In genomic region chr11:1942541-1943260, GRCh38 we compare ENCODE assay signal across 18 cellular contexts. TPM values are rescaled to one million over a fixed set of nuclear protein-coding genes. Genes with fewer than 3 reads are reported as not detected.
DNase-seq lines count a peak whose midpoint lies in the region; ATAC-seq and TF ChIP-seq lines count a peak whose summit lies in the region.
"Had no signal": no experiment of that assay in that cellular context is flagged by ENCODE, and none has a peak within 500 bp of the region (broad histone marks: within the 10 kb centered on the region; RNA-seq: fewer than 3 reads in every experiment).

No MANE protein-coding gene starts in this region.

- H3K4me1 ChIP-seq in RWPE2 (ENCODE audit: insufficient read depth, poor library complexity, severe bottlenecking) (peaks cover 9% of the 10 kb centered on the region), lung (ENCODE audit: control insufficient read depth in 2 of 2, insufficient read depth in 2 of 2, low read length in 2 of 2) (no peaks in the 10 kb centered on the region), upper lobe of right lung (no peaks in the 10 kb centered on the region), testis (peaks cover 12% of the 10 kb centered on the region)
- H3K4me1 ChIP-seq: Peyer's patch had no signal

- H3K27me3 ChIP-seq in RWPE2 (ENCODE audit: insufficient read depth, poor library complexity, severe bottlenecking), result no peaks in the 10 kb centered on the region
- peaks cover 3% of the 10 kb centered on the region for H3K27me3 ChIP-seq in lung (ENCODE audit: control insufficient read depth, insufficient read depth)
- peaks cover 5% of the 10 kb centered on the region for H3K27me3 ChIP-seq in upper lobe of right lung
- no peaks in the 10 kb centered on the region for H3K27me3 ChIP-seq in testis
- H3K27me3 ChIP-seq: foreskin keratinocyte, Peyer's patch had no signal

- H3K27ac ChIP-seq in RWPE2 (ENCODE audit: poor library complexity, severe bottlenecking) (no peak overlapping the region), lung (ENCODE audit: low read depth in 1 of 2, low read length in 1 of 2) (no peak overlapping the region), upper lobe of right lung (no peak overlapping the region), testis (no peak overlapping the region)
- H3K27ac ChIP-seq: foreskin keratinocyte, Peyer's patch had no signal

- TF ChIP-seq CTCF in RWPE2 (IDR thresholded peaks at IDR 0.05; ENCODE audit: poor library complexity, severe bottlenecking), result no peak
- TF ChIP-seq CTCF in lung (IDR thresholded peaks at IDR 0.05; ENCODE audit: control extremely low read depth, extremely low read depth), result no peak
- TF ChIP-seq CTCF in upper lobe of right lung (IDR thresholded peaks at IDR 0.05), result no peak
- TF ChIP-seq CTCF in testis (IDR thresholded peaks at IDR 0.05), result no peak

- no peak for TF ChIP-seq POLR2A in testis (IDR thresholded peaks at IDR 0.05)

- H3K4me3 ChIP-seq in RWPE2 (ENCODE audit: severe bottlenecking) (no peak overlapping the region), lung (no peak overlapping the region), upper lobe of right lung (no peak overlapping the region), testis (no peak overlapping the region)
- H3K4me3 ChIP-seq: Peyer's patch had no signal

- H3K9me3 ChIP-seq in RWPE2 (ENCODE audit: severe bottlenecking) (no peaks in the 10 kb centered on the region), lung (ENCODE audit: control insufficient read depth in 2 of 2, insufficient read depth in 1 of 2, low read length in 1 of 2) (no peaks in the 10 kb centered on the region), upper lobe of right lung (no peaks in the 10 kb centered on the region), testis (no peaks in the 10 kb centered on the region)
- H3K9me3 ChIP-seq: Peyer's patch had no signal

- H3K9me3 Mint-ChIP-seq in activated naive CD4-positive, alpha-beta T cell treated with anti-CD3 and anti-CD28 coated beads, Interleukin-2, amount 50 U/mL, for 24 hours, result no peaks in the 10 kb centered on the region
- H3K9me3 Mint-ChIP-seq: CD8-positive, alpha-beta memory T cell had no signal

- no peak overlapping the region for H3K4me3 Mint-ChIP-seq in activated naive CD4-positive, alpha-beta T cell treated with anti-CD3 and anti-CD28 coated beads, Interleukin-2, amount 50 U/mL, for 24 hours

- no peak for DNase-seq in activated naive CD4-positive, alpha-beta T cell treated with Interleukin-2 at 50 U/mL for 16 hours
- DNase-seq in RWPE2 (ENCODE audit: low spot score) (peak; percentile 47), lung (ENCODE audit: low spot score) (peak; percentile 22), upper lobe of right lung (peak; percentile 49), testis (no peak)
- no peak for DNase-seq in activated CD8-positive, alpha-beta memory T cell treated with anti-CD3 and anti-CD28 coated beads for 24 hours
- DNase-seq: cortex of kidney; foreskin keratinocyte; NCI-H1417 treated with DMSO at 0.1 percent for 48 hours; stimulated activated CD4-positive, alpha-beta T cell treated with anti-CD3 and anti-CD28 coated beads, Interleukin-12 subunit alpha, Interleukin-12 subunit beta, amount 100 ng/mL, for 4 hours; stimulated activated naive CD4-positive, alpha-beta T cell treated with Interleukin-2 at 50 U/mL for 16 hours had no signal

- intact Hi-C loops in upper lobe of right lung (cut with DNase I) (loop anchor here (5.0 kb wide), 1 partner anchor 45 kb away; no protein-coding TSS in a partner anchor), testis (cut with DNase I; ENCODE audit: low total_unique reads) (loop anchor here (5.0 kb wide), 1 partner anchor 45 kb away; no protein-coding TSS in a partner anchor)

- H3K27me3 Mint-ChIP-seq in activated naive CD4-positive, alpha-beta T cell treated with anti-CD3 and anti-CD28 coated beads, Interleukin-2, amount 50 U/mL, for 24 hours, result no peaks in the 10 kb centered on the region

- peaks cover 10% of the 10 kb centered on the region for H3K4me1 Mint-ChIP-seq in activated naive CD4-positive, alpha-beta T cell treated with anti-CD3 and anti-CD28 coated beads, Interleukin-2, amount 50 U/mL, for 24 hours

- H3K36me3 ChIP-seq in RWPE2 (ENCODE audit: low read depth), result no peaks in the 10 kb centered on the region
- H3K36me3 ChIP-seq in lung (ENCODE audit: control insufficient read depth in 2 of 2, insufficient read depth in 2 of 2, low read length in 2 of 2), result no peaks in the 10 kb centered on the region
- no peaks in the 10 kb centered on the region for H3K36me3 ChIP-seq in upper lobe of right lung
- H3K36me3 ChIP-seq in testis (ENCODE audit: low read depth, missing control alignments), result no peaks in the 10 kb centered on the region
- H3K36me3 ChIP-seq: Peyer's patch had no signal

- H3K36me3 Mint-ChIP-seq in activated naive CD4-positive, alpha-beta T cell treated with anti-CD3 and anti-CD28 coated beads, Interleukin-2, amount 50 U/mL, for 24 hours, result no peaks in the 10 kb centered on the region
- H3K36me3 Mint-ChIP-seq: CD8-positive, alpha-beta memory T cell had no signal

- 87 to 92% methylated on average over 10 of the region's 10 CpGs for WGBS in lung, 2 donors
- 84 to 89% methylated on average over 7 to 10 of the region's 10 CpGs for WGBS in testis, 2 donors

- ATAC-seq in RWPE2 (ENCODE audit: low read depth) (no peak), lung (ENCODE audit: insufficient read depth, low FRiP score) (no peak), upper lobe of right lung (no peak), GM19324 (IDR thresholded peaks at IDR 0.05; ENCODE audit: low FRiP score, unreplicated experiment) (no peak)
- ATAC-seq: left colon had no signal

- peak overlapping the region; percentile 41 for H3K27ac Mint-ChIP-seq in activated naive CD4-positive, alpha-beta T cell treated with anti-CD3 and anti-CD28 coated beads, Interleukin-2, amount 50 U/mL, for 24 hours
- H3K27ac Mint-ChIP-seq: CD8-positive, alpha-beta memory T cell had no signal

RNA-seq across cellular contexts. Expression of gene MRPL23, which starts 4.4 kb away (rescaled TPM):
- total RNA-seq in lung (10 to 100 TPM; 34.8 to 64.5 TPM), upper lobe of right lung (58.6 TPM), testis (100 to 1,000 TPM in 1 of 2 donors, 10 to 100 TPM in 1; 92.1 to 109 TPM)
- polyA plus RNA-seq in lung (100 to 1,000 TPM; 149 to 250 TPM), testis (ENCODE audit: insufficient read depth, low read depth, low replicate concordance) (50.0 TPM)

RNA-seq across cellular contexts. Expression of gene TNNT3, which starts 23.2 kb away (rescaled TPM):
- total RNA-seq in lung (1 to 10 TPM; 7.1 to 8.0 TPM), upper lobe of right lung (0.43 TPM), testis (10 to 100 TPM in 1 of 2 donors, 1 to 10 TPM in 1; 8.1 to 13.1 TPM)
- polyA plus RNA-seq in lung (1 to 10 TPM; 1.6 to 3.0 TPM), testis (ENCODE audit: insufficient read depth, low read depth, low replicate concordance) (16.1 TPM)
- total RNA-seq: foreskin keratinocyte had no signal
- polyA plus RNA-seq: AG04450; CD8-positive, alpha-beta memory T cell; foreskin keratinocyte had no signal

RNA-seq across cellular contexts. Expression of gene PRR33, which starts 51.0 kb away (rescaled TPM):
- total RNA-seq in lung, result not detected
- polyA plus RNA-seq in lung, result under 1 TPM; 0.08 to 0.13 TPM
- total RNA-seq in upper lobe of right lung, result not detected
- total RNA-seq in testis, result under 1 TPM in 1 of 2 donors, not detected in 1; 0.06 TPM
- polyA plus RNA-seq in testis (ENCODE audit: insufficient read depth, low read depth, low replicate concordance), result not detected
- total RNA-seq: CD8-positive, alpha-beta memory T cell; foreskin keratinocyte; left colon; Peyer's patch; urinary bladder had no signal
- polyA plus RNA-seq: AG04450, foreskin keratinocyte had no signal

RNA-seq across cellular contexts. Expression of gene H19, which starts 54.9 kb away (rescaled TPM):
- 1,000 to 10,000 TPM in 1 of 2 donors, 10 to 100 TPM in 1; 49.1 to 1,932 TPM for total RNA-seq in lung
- polyA plus RNA-seq in lung, result 100 to 1,000 TPM in 1 of 2 donors, 10 to 100 TPM in 1; 56.6 to 305 TPM
- 55.8 TPM for total RNA-seq in upper lobe of right lung
- 100 to 1,000 TPM; 158 to 224 TPM for total RNA-seq in testis
- polyA plus RNA-seq in testis (ENCODE audit: insufficient read depth, low read depth, low replicate concordance), result 328 TPM
- total RNA-seq: CD8-positive, alpha-beta memory T cell had no signal
- polyA plus RNA-seq: CD8-positive, alpha-beta memory T cell had no signal

Comparison
In these comparisons a context has a peak if more than half of its experiments do, and no peak if none do; other contexts are left out.
1. DNase-seq: peak in RWPE2 (single experiment), lung (single experiment) and upper lobe of right lung (single experiment); none in activated naive CD4-positive, alpha-beta T cell treated with Interleukin-2 at 50 U/mL for 16 hours (single experiment), testis (single experiment) and activated CD8-positive, alpha-beta memory T cell treated with anti-CD3 and anti-CD28 coated beads for 24 hours (single experiment).